ENCODE assay signal across 9 cellular contexts in genomic region chr20:19661717-19662637, GRCh38.
DNase-seq lines count a peak whose midpoint lies in the region; ATAC-seq, FAIRE-seq and TF ChIP-seq lines count a peak whose summit lies in the region.
"Had no signal": no experiment of that assay in that cellular context is flagged by ENCODE, and none has a peak within 500 bp of the region (broad histone marks: within the 10 kb centered on the region; RNA-seq: fewer than 3 reads in every experiment).

No MANE protein-coding gene starts in this region.

- H2BK12ac ChIP-seq in H1 (ENCODE audit: low read depth, low read length) (peak overlapping the region; percentile 50; the same call in 1 of the 2 replicates), mesenchymal stem cell (ENCODE audit: low read length in 2 of 2) (no peak overlapping the region)

- H3K56ac ChIP-seq in H1 (replicated peaks; ENCODE audit: insufficient read length, low read depth, low read length) = no peak overlapping the region

- TF ChIP-seq RAD21 in H1 (IDR thresholded peaks at IDR 0.05 in 1 of 2, conservative IDR thresholded peaks at IDR 0.05 in 1 of 2; ENCODE audit: low read depth in 2 of 2, low read length in 2 of 2) = peak; percentile 98 to 99

- peak; percentile 38 for ATAC-seq in HG03045 (IDR thresholded peaks at IDR 0.05; ENCODE audit: unreplicated experiment)
- no peak for ATAC-seq in stimulated activated naive CD8-positive, alpha-beta T cell treated with anti-CD3 and anti-CD28 coated beads, Interleukin-15, amount 100 ng/mL, for 72 hours
- no peak for ATAC-seq in HG03460 (IDR thresholded peaks at IDR 0.05; ENCODE audit: unreplicated experiment)

- peak; percentile 86 for FAIRE-seq in H1 (lab: Jason Lieb, UNC)

- H3K14ac ChIP-seq in H1 (ENCODE audit: insufficient read length) = no peak overlapping the region
- H3K14ac ChIP-seq in mesenchymal stem cell (ENCODE audit: low read length in 2 of 2) = no peak overlapping the region

- TF ChIP-seq EP300 in H1 (IDR thresholded peaks at IDR 0.05; ENCODE audit: borderline replicate concordance in 1 of 2, low read depth in 2 of 2, low read length in 2 of 2) = no peak

- peaks cover 49% of the 10 kb centered on the region for H3K27me3 Mint-ChIP-seq in stimulated activated naive CD8-positive, alpha-beta T cell treated with anti-CD3 and anti-CD28 coated beads, Interleukin-15, amount 100 ng/mL, for 72 hours

- H3K23ac ChIP-seq in H1 (ENCODE audit: insufficient read length) (no peak overlapping the region), mesenchymal stem cell (ENCODE audit: low read length in 2 of 2) (no peak overlapping the region)

- H3K9me3 Mint-ChIP-seq in stimulated activated naive CD8-positive, alpha-beta T cell treated with anti-CD3 and anti-CD28 coated beads, Interleukin-15, amount 100 ng/mL, for 72 hours = no peaks in the 10 kb centered on the region

- no peak overlapping the region for H3K4me3 ChIP-seq in H1 (ENCODE audit: extremely low read depth in 1 of 4, insufficient read depth in 2 of 4, low read depth in 3 of 4, low read length in 4 of 4)
- H3K4me3 ChIP-seq in mesenchymal stem cell (ENCODE audit: insufficient read depth in 1 of 2, low read depth in 1 of 2, low read length in 2 of 2) = peak overlapping the region in 1 of 2 experiments; percentile 21

- peak overlapping the region; percentile 40; the same call in 1 of the 2 replicates for H2BK20ac ChIP-seq in H1 (ENCODE audit: low read length)

- no peaks in the 10 kb centered on the region for H3K9me3 ChIP-seq in H1 (ENCODE audit: insufficient read depth in 2 of 2, low read depth in 1 of 2, low read length in 1 of 2)
- no peaks in the 10 kb centered on the region for H3K9me3 ChIP-seq in mesenchymal stem cell (ENCODE audit: control insufficient read depth, low read length)

- H3K36me3 ChIP-seq in H1 (ENCODE audit: control insufficient read depth in 2 of 4, insufficient read depth in 4 of 4, low read length in 3 of 4) (no peaks in the 10 kb centered on the region), mesenchymal stem cell (ENCODE audit: control insufficient read depth in 1 of 2, insufficient read depth in 2 of 2, low read depth in 1 of 2, low read length in 2 of 2) (no peaks in the 10 kb centered on the region)

- 69% methylated on average over 18 of the region's 19 CpGs; no CpG with 5 or more reads in 1 of the 2 experiments for WGBS in H1 (ENCODE audit: extremely low coverage in 1 of 2, insufficient coverage in 1 of 2, insufficient read length in 1 of 2, insufficient replicate concordance in 2 of 2, low coverage in 1 of 2, low lambda C conversion rate in 2 of 2, missing lambda C conversion rate in 1 of 2), 2 experiments
- 71% methylated on average over 16 of the region's 19 CpGs for WGBS in mesenchymal stem cell

- H2BK120ac ChIP-seq in H1 (replicated peaks; ENCODE audit: low read depth, low read length) = no peak overlapping the region
- no peak overlapping the region for H2BK120ac ChIP-seq in mesenchymal stem cell (ENCODE audit: low read depth, low read length)

- H2BK15ac ChIP-seq in H1 (ENCODE audit: low read length) (no peak overlapping the region), mesenchymal stem cell (ENCODE audit: low read depth, poor library complexity, severe bottlenecking) (no peak overlapping the region)

- no peak overlapping the region for H3K4me3 Mint-ChIP-seq in stimulated activated naive CD8-positive, alpha-beta T cell treated with anti-CD3 and anti-CD28 coated beads, Interleukin-15, amount 100 ng/mL, for 72 hours
- H3K4me3 Mint-ChIP-seq: activated naive CD8-positive, alpha-beta T cell had no signal

- no peak overlapping the region for H4K91ac ChIP-seq in H1 (replicated peaks; ENCODE audit: insufficient read length, low read length)
- H4K91ac ChIP-seq in mesenchymal stem cell (ENCODE audit: low read length) = no peak overlapping the region

- H4K5ac ChIP-seq in H1 (ENCODE audit: insufficient read length, low read depth, low read length) = no peak overlapping the region

- H3K23me2 ChIP-seq in H1 (ENCODE audit: low read depth, low read length) = no peaks in the 10 kb centered on the region; the same call in 1 of the 2 replicates

- H3K4me1 ChIP-seq in H1 (replicated peaks in 1 of 4; ENCODE audit: control insufficient read depth in 3 of 4, insufficient read depth in 4 of 4, low read length in 3 of 4) (peaks cover 0 to 9% (median 1%) of the 10 kb centered on the region in 4 experiments; a peak in 2 of 7 replicates), mesenchymal stem cell (ENCODE audit: control insufficient read depth, insufficient read depth, low read depth, low read length) (peaks cover 4% of the 10 kb centered on the region)

- H3K79me1 ChIP-seq in H1 (ENCODE audit: low read depth, low read length) (no peaks in the 10 kb centered on the region), mesenchymal stem cell (replicated peaks; ENCODE audit: low read length, poor library complexity, severe bottlenecking) (no peaks in the 10 kb centered on the region)

- H4K20me1 ChIP-seq in H1 (replicated peaks in 1 of 2; ENCODE audit: control insufficient read depth in 1 of 2, insufficient read depth in 2 of 2, low read length in 2 of 2) = no peaks in the 10 kb centered on the region

- H3K79me2 ChIP-seq in H1 (ENCODE audit: control insufficient read depth in 1 of 2, insufficient read depth in 2 of 2, low read length in 2 of 2) = no peaks in the 10 kb centered on the region

- H4K8ac ChIP-seq in H1 (ENCODE audit: extremely low read depth, insufficient read depth, low read length) (no peak overlapping the region), mesenchymal stem cell (ENCODE audit: low read length) (no peak overlapping the region)

- H3K4me2 ChIP-seq in H1 (ENCODE audit: insufficient read depth in 1 of 2, low read depth in 2 of 2, low read length in 2 of 2) (no peak overlapping the region), mesenchymal stem cell (ENCODE audit: low read length, poor library complexity, severe bottlenecking) (no peak overlapping the region)

- peak; percentile 59 for DNase-seq in EL
- peak; percentile 45 to 82 for DNase-seq in NCI-H446 (lab: John Stamatoyannopoulos, UW)
- DNase-seq in activated CD4-positive, CD25-positive, alpha-beta regulatory T cell (lab: John Stamatoyannopoulos, UW) = peak; percentile 52 to 82 (median 66)
- DNase-seq in H1 (ENCODE audit: low read depth in 1 of 2, low spot score in 2 of 2) = peak; percentile 34 to 74
- peak; percentile 64 for DNase-seq in mesenchymal stem cell
- peak; percentile 51 for DNase-seq in stimulated activated naive CD8-positive, alpha-beta T cell treated with anti-CD3 and anti-CD28 coated beads, Interleukin-15, amount 100 ng/mL, for 72 hours

- H3K18ac ChIP-seq in H1 (ENCODE audit: extremely low read depth, low read length) (no peak overlapping the region), mesenchymal stem cell (ENCODE audit: low read depth in 1 of 2, low read length in 2 of 2) (no peak overlapping the region)

- no peak overlapping the region for H3K27ac ChIP-seq in H1 (ENCODE audit: low read depth, low read length)
- H3K27ac ChIP-seq in mesenchymal stem cell (ENCODE audit: low read length, poor library complexity, severe bottlenecking) = no peak overlapping the region

- H3K27ac Mint-ChIP-seq in stimulated activated naive CD8-positive, alpha-beta T cell treated with anti-CD3 and anti-CD28 coated beads, Interleukin-15, amount 100 ng/mL, for 72 hours = peak overlapping the region in 1 of 2 donors; percentile 6
- H3K27ac Mint-ChIP-seq: activated naive CD8-positive, alpha-beta T cell had no signal

- TF ChIP-seq CTCF in H1 (IDR thresholded peaks at IDR 0.05; ENCODE audit: control extremely low read depth in 1 of 3, insufficient read depth in 1 of 3, low read depth in 1 of 3, low read length in 3 of 3) = peak; percentile 79 to 93 (median 88)

- H2AK5ac ChIP-seq in H1 (ENCODE audit: low read depth, low read length) (no peak overlapping the region), mesenchymal stem cell (ENCODE audit: low read length, severe bottlenecking) (no peak overlapping the region)

- H3K9ac ChIP-seq in H1 (replicated peaks in 1 of 4; ENCODE audit: extremely low read depth in 1 of 4, low read depth in 3 of 4, low read length in 3 of 4) (no peak overlapping the region), mesenchymal stem cell (ENCODE audit: low read length) (no peak overlapping the region)

- H2BK5ac ChIP-seq in H1 (ENCODE audit: low read depth, low read length) (no peak overlapping the region), mesenchymal stem cell (ENCODE audit: low read depth, low read length, poor library complexity, severe bottlenecking) (no peak overlapping the region)

- H2AFZ ChIP-seq in H1 (ENCODE audit: low read length) (peak overlapping the region; percentile 60; the same call in 1 of the 2 replicates), mesenchymal stem cell (ENCODE audit: low read depth, low read length) (no peak overlapping the region)

- POLR2A ChIA-PET in H1 (lab: Charles Lee; ENCODE audit: partially characterized antibody) = no interaction called here

- CTCF ChIA-PET in H1 (lab: Charles Lee; ENCODE audit: partially characterized antibody) = interaction anchor here (0.6 to 9.5 kb wide), 59 partner anchors 9 to 1029 kb away, joined by 3 to 85 read pairs (median 3); partner anchors contain the start of gene SLC24A3

- 0 out of 7 replicates have a peak, but pooled peaks cover 0 to 3% (median 0%) of the 10 kb centered on the region in 4 experiments for H3K27me3 ChIP-seq in H1 (replicated peaks in 1 of 4; ENCODE audit: control insufficient read depth in 3 of 4, extremely low read depth in 1 of 4, insufficient read depth in 3 of 4, low read length in 3 of 4)
- peaks cover 59 to 61% of the 10 kb centered on the region in 2 experiments for H3K27me3 ChIP-seq in mesenchymal stem cell (ENCODE audit: control insufficient read depth in 1 of 2, insufficient read depth in 1 of 2, low read length in 2 of 2)

- H3K4ac ChIP-seq in H1 (replicated peaks; ENCODE audit: insufficient read length, low read depth, low read length) (no peak overlapping the region), mesenchymal stem cell (ENCODE audit: low read depth in 1 of 2, low read length in 2 of 2) (no peak overlapping the region)

- H3K4me1 Mint-ChIP-seq in stimulated activated naive CD8-positive, alpha-beta T cell treated with anti-CD3 and anti-CD28 coated beads, Interleukin-15, amount 100 ng/mL, for 72 hours = peaks cover 12% of the 10 kb centered on the region

- no peak for TF ChIP-seq POLR2A in H1 (IDR thresholded peaks at IDR 0.05; ENCODE audit: control extremely low read depth in 1 of 2, low read depth in 2 of 2, low read length in 2 of 2)

TF ChIP-seq in H1, 55 proteins besides CTCF, POLR2A, EP300 and RAD21:
- TF ChIP-seq YY1 (IDR thresholded peaks at IDR 0.05; ENCODE audit: low read depth, low read length) (0 out of 2 replicates have a peak, but pooled peaks have one; percentile 28), RXRA (IDR thresholded peaks at IDR 0.05; ENCODE audit: insufficient read depth, low read depth, low read length) (no peak)
